15 cellular contexts compared by ENCODE assay signal in the genomic region with DNA sequence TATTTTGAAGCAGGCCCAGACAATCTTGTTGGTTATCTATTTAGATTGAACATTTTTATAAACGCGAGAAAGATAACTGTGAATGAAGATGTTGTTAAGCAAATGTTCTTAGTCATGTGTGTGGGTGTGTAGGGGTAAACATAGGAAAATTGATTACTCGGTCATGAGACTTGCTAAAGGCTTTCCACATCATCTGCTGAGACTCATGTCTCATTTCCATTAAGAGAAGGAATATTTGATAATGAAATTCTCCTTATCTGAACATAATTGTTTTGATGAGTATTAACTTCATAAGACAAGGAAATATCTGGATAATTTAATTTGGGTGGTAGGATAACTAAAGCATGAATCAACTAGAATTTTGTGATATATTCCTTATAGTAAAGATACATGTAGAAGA.
"Had no signal": no experiment of that assay in that cellular context is flagged by ENCODE, and none has a peak within 500 bp of the region (broad histone marks: within the 10 kb centered on the region; RNA-seq: fewer than 3 reads in every experiment).

No MANE protein-coding gene starts in this region.

- DNase-seq: activated CD4-positive, alpha-beta T cell treated with anti-CD3 and anti-CD28 coated beads, Interleukin-2, amount 50 U/mL, for 1 hour; activated effector memory CD4-positive, alpha-beta T cell treated with Interleukin-2 at 50 U/mL for 16 hours; activated T-cell treated with anti-CD3 and anti-CD28 coated beads, Interleukin-2, amount 50 U/mL, for 24 hours; amygdala; hippocampal formation; lower lobe of right lung; naive B cell; nucleus accumbens; psoas muscle; stimulated activated CD4-positive, alpha-beta T cell treated with anti-CD3 and anti-CD28 coated beads, Interleukin-2, amount 100 ng/mL, for 48 hours; stimulated activated CD8-positive, alpha-beta memory T cell treated with anti-CD3 and anti-CD28 coated beads, Interleukin-4, amount 100 ng/mL, for 48 hours; stimulated activated naive CD8-positive, alpha-beta T cell treated with anti-CD3 and anti-CD28 coated beads, Interleukin-15, Interleukin-2, amounts not matched to agents 100 U/mL and 50 U/mL, for 24 hours; T-helper 2 cell; upper lobe of right lung had no signal

- H3K4me1 ChIP-seq: lower lobe of right lung, psoas muscle had no signal

- H3K27me3 ChIP-seq: upper lobe of right lung had no signal

- H3K36me3 ChIP-seq: lower lobe of right lung, upper lobe of right lung had no signal

- H3K4me3 ChIP-seq: lower lobe of right lung, psoas muscle, upper lobe of right lung had no signal

- ATAC-seq: lower lobe of right lung; psoas muscle; sciatic nerve; stimulated activated naive CD8-positive, alpha-beta T cell treated with anti-CD3 and anti-CD28 coated beads, Interleukin-15, Interleukin-2, amounts not matched to agents 100 U/mL and 50 U/mL, for 24 hours; upper lobe of right lung had no signal

- H3K27ac ChIP-seq: lower lobe of right lung, psoas muscle had no signal

- H3K9me3 ChIP-seq: lower lobe of right lung, psoas muscle, upper lobe of right lung had no signal
